ENCODE assay signal across 10 cellular contexts in the genomic region with DNA sequence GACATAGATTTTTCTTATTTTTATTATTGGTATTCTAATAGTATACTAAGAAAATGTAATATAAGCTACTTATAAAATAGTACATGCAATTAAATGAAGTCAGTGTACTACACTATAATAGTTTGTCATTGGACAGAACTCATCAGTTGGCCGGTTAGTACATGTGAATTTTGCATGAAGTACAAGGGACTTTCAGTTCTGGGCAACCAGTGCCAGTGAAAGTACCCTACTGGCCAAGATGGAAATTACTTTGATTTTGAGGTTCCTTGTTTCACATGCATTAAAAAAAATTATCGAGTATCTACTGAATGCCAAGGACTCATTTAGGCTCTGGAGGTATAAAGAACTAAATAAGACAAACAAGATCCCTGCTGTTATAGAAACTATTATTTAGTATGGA.
DNase-seq lines count a peak whose midpoint lies in the region; ATAC-seq, FAIRE-seq and TF ChIP-seq lines count a peak whose summit lies in the region.
"Had no signal": no experiment of that assay in that cellular context is flagged by ENCODE, and none has a peak within 500 bp of the region (broad histone marks: within the 10 kb centered on the region; RNA-seq: fewer than 3 reads in every experiment).

No MANE protein-coding gene starts in this region.

- ATAC-seq in psoas muscle = no peak

- peak; percentile 35 for TF ChIP-seq CTCF in GM12864 (IDR thresholded peaks at IDR 0.05; ENCODE audit: low read depth, low read length, missing control alignments)
- peak; percentile 22 for TF ChIP-seq CTCF in astrocyte (IDR thresholded peaks at IDR 0.05; ENCODE audit: insufficient read depth, low read depth, low read length)
- no peak for TF ChIP-seq CTCF in ovary (IDR thresholded peaks at IDR 0.05)
- no peak for TF ChIP-seq CTCF in psoas muscle (IDR thresholded peaks at IDR 0.05)

- no peaks in the 10 kb centered on the region for H3K27me3 Mint-ChIP-seq in astrocyte (ENCODE audit: low read depth, unreplicated experiment)

- no peak overlapping the region for H3K27ac ChIP-seq in astrocyte (ENCODE audit: low read depth, low read length)
- no peak overlapping the region for H3K27ac ChIP-seq in ovary
- no peak overlapping the region for H3K27ac ChIP-seq in psoas muscle

- H3K36me3 ChIP-seq in astrocyte (ENCODE audit: insufficient read depth, low read length) (no peaks in the 10 kb centered on the region), ovary (no peaks in the 10 kb centered on the region), psoas muscle (ENCODE audit: insufficient read depth in 1 of 2, low read depth in 1 of 2) (no peaks in the 10 kb centered on the region)

- DNase-seq in GM12864 (ENCODE audit: low read depth) = no peak
- DNase-seq in HT-29 (ENCODE audit: low spot score) = peak; percentile 69
- no peak for DNase-seq in astrocyte (ENCODE audit: low read depth)
- DNase-seq in myocyte (ENCODE audit: low read depth) = peak; percentile 19
- DNase-seq in ovary = no peak
- no peak for DNase-seq in psoas muscle
- no peak for DNase-seq in islet precursor cell
- DNase-seq in retina = no peak
- DNase-seq: activated naive CD8-positive, alpha-beta T cell treated with anti-CD3 and anti-CD28 coated beads, Interleukin-2, amount 10 ng/mL, durations not matched to agents 7 days and 5 days; kidney had no signal

- H3K9me3 Mint-ChIP-seq in astrocyte (ENCODE audit: unreplicated experiment) = peaks cover 5% of the 10 kb centered on the region
- H3K9me3 Mint-ChIP-seq: activated naive CD8-positive, alpha-beta T cell treated with anti-CD3 and anti-CD28 coated beads, Interleukin-2, amount 10 ng/mL, durations not matched to agents 7 days and 5 days had no signal

- intact Hi-C loops in ovary (cut with DNase I) (no loop called here), psoas muscle (cut with DNase I) (no loop called here)

- peaks cover 18% of the 10 kb centered on the region for H3K4me1 ChIP-seq in astrocyte (ENCODE audit: insufficient read depth, low read length)
- H3K4me1 ChIP-seq in ovary (ENCODE audit: insufficient read depth) = no peaks in the 10 kb centered on the region
- no peaks in the 10 kb centered on the region for H3K4me1 ChIP-seq in psoas muscle

- H3K4me3 ChIP-seq in GM12864 (ENCODE audit: low read depth, low read length) (no peak overlapping the region), astrocyte (ENCODE audit: insufficient read depth, low read depth, low read length) (no peak overlapping the region), ovary (no peak overlapping the region), psoas muscle (no peak overlapping the region)

- TF ChIP-seq EP300 in ovary (IDR thresholded peaks at IDR 0.05) = no peak

- no peak overlapping the region for H3K4me2 ChIP-seq in astrocyte (ENCODE audit: low read length)

- no peak overlapping the region for H3K4me3 Mint-ChIP-seq in astrocyte (ENCODE audit: unreplicated experiment)
- H3K4me3 Mint-ChIP-seq: activated naive CD8-positive, alpha-beta T cell treated with anti-CD3 and anti-CD28 coated beads, Interleukin-2, amount 10 ng/mL, durations not matched to agents 7 days and 5 days had no signal

- no peak overlapping the region for H2AFZ ChIP-seq in astrocyte (ENCODE audit: low read depth, low read length)

- no peak overlapping the region for H3K27ac Mint-ChIP-seq in astrocyte (ENCODE audit: unreplicated experiment)
- H3K27ac Mint-ChIP-seq: activated naive CD8-positive, alpha-beta T cell treated with anti-CD3 and anti-CD28 coated beads, Interleukin-2, amount 10 ng/mL, durations not matched to agents 7 days and 5 days had no signal

- H3K79me2 ChIP-seq in astrocyte (ENCODE audit: insufficient read depth, low read length) = no peaks in the 10 kb centered on the region

- WGBS in ovary, 3 donors = 94 to 99% (median 95%) methylated on average over 2 of the region's 2 CpGs
- WGBS in psoas muscle, 3 donors = 64 to 79% (median 65%) methylated on average over 2 of the region's 2 CpGs

- TF ChIP-seq POLR2A in ovary (IDR thresholded peaks at IDR 0.05) = no peak

- peaks cover 16% of the 10 kb centered on the region for H3K4me1 Mint-ChIP-seq in astrocyte (ENCODE audit: low read depth, unreplicated experiment)
- H3K4me1 Mint-ChIP-seq: activated naive CD8-positive, alpha-beta T cell treated with anti-CD3 and anti-CD28 coated beads, Interleukin-2, amount 10 ng/mL, durations not matched to agents 7 days and 5 days had no signal

- H3K27me3 ChIP-seq in astrocyte (ENCODE audit: insufficient read depth, low read length) (no peaks in the 10 kb centered on the region), ovary (no peaks in the 10 kb centered on the region), psoas muscle (ENCODE audit: insufficient read depth in 3 of 3, low read length in 2 of 3) (no peaks in the 10 kb centered on the region)

- no peak overlapping the region for H3K9ac ChIP-seq in astrocyte (ENCODE audit: low read length)

- FAIRE-seq in astrocyte (lab: Jason Lieb, UNC) = no peak

- no peaks in the 10 kb centered on the region for H3K36me3 Mint-ChIP-seq in astrocyte (ENCODE audit: low read depth, unreplicated experiment)
- H3K36me3 Mint-ChIP-seq: activated naive CD8-positive, alpha-beta T cell treated with anti-CD3 and anti-CD28 coated beads, Interleukin-2, amount 10 ng/mL, durations not matched to agents 7 days and 5 days had no signal

- H3K9me3 ChIP-seq in astrocyte (ENCODE audit: insufficient read depth, low read depth, low read length) (no peaks in the 10 kb centered on the region), ovary (no peaks in the 10 kb centered on the region), psoas muscle (no peaks in the 10 kb centered on the region)

- H4K20me1 ChIP-seq in astrocyte (ENCODE audit: insufficient read depth, low read length) = no peaks in the 10 kb centered on the region

Comparison
In these comparisons a context has a peak if more than half of its experiments do, and no peak if none do; other contexts are left out.
1. DNase-seq: peak in HT-29 (single experiment) and myocyte (single experiment); none in GM12864 (single experiment), astrocyte (single experiment), ovary (0 of 5), psoas muscle (0 of 2), islet precursor cell (single experiment) and retina (single experiment).
2. CTCF ChIP-seq: peak in GM12864 (single experiment) and astrocyte (single experiment); none in ovary (0 of 3) and psoas muscle (single experiment).